ENCODE assay signal across 19 cellular contexts in genomic region chr2:148909114-148909513, GRCh38. TPM values are rescaled to one million over a fixed set of nuclear protein-coding genes. Genes with fewer than 3 reads are reported as not detected.
A peak's percentile ranks its signal among the peaks of the same experiment; 100 is the strongest.
DNase-seq lines count a peak whose midpoint lies in the region; ATAC-seq, FAIRE-seq and TF ChIP-seq lines count a peak whose summit lies in the region.
"Had no signal": no experiment of that assay in that cellular context is flagged by ENCODE, and none has a peak within 500 bp of the region (broad histone marks: within the 10 kb centered on the region; RNA-seq: fewer than 3 reads in every experiment).

No MANE protein-coding gene starts in this region.

- H2BK5ac ChIP-seq in H9 (ENCODE audit: insufficient read length, low read length): no peak overlapping the region

- intact Hi-C loops in sciatic nerve (cut with DNase I): no loop called here
- intact Hi-C loops in activated T-helper 2 cell treated with anti-CD3 and anti-CD28 coated beads, Interferon-gamma antibody, Interleukin-2, Interleukin-4, amounts not matched to agents 10 μg/mL and 5 μg/mL and 100 μg/mL, durations not matched to agents 14 hours and 24 hours and 36 hours (cut with micrococcal nuclease): no loop called here

- no CpG with 5 or more reads among the region's 8 CpGs for WGBS in H9 (ENCODE audit: extremely low coverage, insufficient read length, low lambda C conversion rate)

- H3K9me3 ChIP-seq in H9 (ENCODE audit: control insufficient read depth, low read depth, low read length): no peaks in the 10 kb centered on the region

- no peak overlapping the region for H3T11ph ChIP-seq in H9 (ENCODE audit: low read length)

- H3K4me1 Mint-ChIP-seq in H9: peaks cover 12 to 20% of the 10 kb centered on the region in 2 experiments
- no peaks in the 10 kb centered on the region for H3K4me1 Mint-ChIP-seq in activated T-helper 2 cell treated with anti-CD3 and anti-CD28 coated beads, Interferon-gamma antibody, Interleukin-2, Interleukin-4, amounts not matched to agents 10 μg/mL and 5 μg/mL and 100 μg/mL, durations not matched to agents 14 hours and 24 hours and 36 hours (ENCODE audit: low read depth)

- no peak overlapping the region for H2AFZ ChIP-seq in H9 (ENCODE audit: low read length)

- H3K36me3 Mint-ChIP-seq in H9 (ENCODE audit: insufficient read depth in 1 of 3, low read depth in 3 of 3): peaks cover 8 to 24% (median 13%) of the 10 kb centered on the region in 3 experiments
- H3K36me3 Mint-ChIP-seq in activated T-helper 2 cell treated with anti-CD3 and anti-CD28 coated beads, Interferon-gamma antibody, Interleukin-2, Interleukin-4, amounts not matched to agents 10 μg/mL and 5 μg/mL and 100 μg/mL, durations not matched to agents 14 hours and 24 hours and 36 hours (ENCODE audit: low read depth): no peaks in the 10 kb centered on the region

- H4K20me1 ChIP-seq in H9 (ENCODE audit: control insufficient read depth, insufficient read depth, insufficient read length): no peaks in the 10 kb centered on the region

- no peak overlapping the region for H3K4me3 Mint-ChIP-seq in H9
- no peak overlapping the region for H3K4me3 Mint-ChIP-seq in activated T-helper 2 cell treated with anti-CD3 and anti-CD28 coated beads, Interferon-gamma antibody, Interleukin-2, Interleukin-4, amounts not matched to agents 10 μg/mL and 5 μg/mL and 100 μg/mL, durations not matched to agents 14 hours and 24 hours and 36 hours (ENCODE audit: low read depth)
- H3K4me3 Mint-ChIP-seq: activated T-cell treated with anti-CD3 and anti-CD28 coated beads, Interleukin-2, amount 50 U/mL, for 4 hours had no signal

- ATAC-seq in sciatic nerve (no peak), GM21717 (IDR thresholded peaks at IDR 0.05; ENCODE audit: unreplicated experiment) (no peak)
- ATAC-seq: activated T-cell treated with anti-CD3 and anti-CD28 coated beads, Interleukin-2, amount 50 U/mL, for 4 hours had no signal

- no peaks in the 10 kb centered on the region for H3K27me3 ChIP-seq in H9 (ENCODE audit: insufficient read depth, low read length)

- H3K27ac Mint-ChIP-seq in H9: peak overlapping the region in 2 of 3 experiments; percentile 65 to 74; a peak in 4 of 7 replicates
- H3K27ac Mint-ChIP-seq in activated T-helper 2 cell treated with anti-CD3 and anti-CD28 coated beads, Interferon-gamma antibody, Interleukin-2, Interleukin-4, amounts not matched to agents 10 μg/mL and 5 μg/mL and 100 μg/mL, durations not matched to agents 14 hours and 24 hours and 36 hours: no peak overlapping the region

- no peak overlapping the region for H4K8ac ChIP-seq in H9 (replicated peaks; ENCODE audit: insufficient read length, low read depth, low read length)

- no peak overlapping the region for H3K27ac ChIP-seq in H9 (ENCODE audit: insufficient read length, low read depth, low read length)
- H3K27ac ChIP-seq: RWPE1 had no signal

- H3K23ac ChIP-seq in H9 (ENCODE audit: insufficient read length, low read depth, low read length): no peak overlapping the region

- peaks cover 5% of the 10 kb centered on the region; the same call in 1 of the 2 replicates for H3K79me2 ChIP-seq in H9 (ENCODE audit: insufficient read depth, low read length)

- H3K4me2 ChIP-seq in H9 (ENCODE audit: insufficient read depth, insufficient read length, low read length): no peak overlapping the region

- no peaks in the 10 kb centered on the region for H3K4me1 ChIP-seq in H9 (ENCODE audit: insufficient read depth, low read length)

- H4K5ac ChIP-seq in H9 (ENCODE audit: insufficient read length, low read depth, low read length): no peak overlapping the region

- H3K56ac ChIP-seq in H9 (ENCODE audit: insufficient read length, low read depth, low read length): no peak overlapping the region

- no peak overlapping the region for H2AK5ac ChIP-seq in H9 (ENCODE audit: insufficient read length, low read length)

- no peak overlapping the region for H2BK15ac ChIP-seq in H9 (ENCODE audit: low read depth, low read length)

- H3K9me3 Mint-ChIP-seq in H9: peaks cover 7 to 10% of the 10 kb centered on the region in 2 experiments; a peak in 4 of 5 replicates
- H3K9me3 Mint-ChIP-seq in activated T-helper 2 cell treated with anti-CD3 and anti-CD28 coated beads, Interferon-gamma antibody, Interleukin-2, Interleukin-4, amounts not matched to agents 10 μg/mL and 5 μg/mL and 100 μg/mL, durations not matched to agents 14 hours and 24 hours and 36 hours: no peaks in the 10 kb centered on the region
- H3K9me3 Mint-ChIP-seq: activated T-cell treated with anti-CD3 and anti-CD28 coated beads, Interleukin-2, amount 50 U/mL, for 4 hours had no signal

- DNase-seq in COLO668 (lab: John Stamatoyannopoulos, UW; ENCODE audit: unreplicated experiment): peak; percentile 39
- peak; percentile 42 for DNase-seq in H9
- DNase-seq in RPMI7951 (ENCODE audit: low read depth): peak; percentile 55
- peak; percentile 13 for DNase-seq in kidney glomerular epithelial cell (lab: John Stamatoyannopoulos, UW)
- DNase-seq in sciatic nerve (ENCODE audit: low spot score): no peak
- no peak for DNase-seq in urothelium cell line (ENCODE audit: low spot score)
- no peak for DNase-seq in activated T-helper 2 cell treated with anti-CD3 and anti-CD28 coated beads, Interferon-gamma antibody, Interleukin-2, Interleukin-4, amounts not matched to agents 10 μg/mL and 5 μg/mL and 100 μg/mL, durations not matched to agents 14 hours and 24 hours and 36 hours (ENCODE audit: low spot score)
- DNase-seq: activated CD4-positive, alpha-beta T cell treated with anti-CD3 and anti-CD28 coated beads for 48 hours; activated T-cell treated with anti-CD3 and anti-CD28 coated beads, Interleukin-2, amount 50 U/mL, for 4 hours; GDM1; GOT3; MV-4-11; NCI-H526; stimulated activated CD4-positive, alpha-beta T cell treated with anti-CD3 and anti-CD28 coated beads, Interleukin-4, amount 100 ng/mL, for 1 hour had no signal

- no peak overlapping the region for H3K14ac ChIP-seq in H9 (ENCODE audit: insufficient read depth, low read length)

- H2BK12ac ChIP-seq in H9 (ENCODE audit: insufficient read length, low read depth, low read length): no peak overlapping the region

- H3K18ac ChIP-seq in H9 (ENCODE audit: insufficient read length, low read depth, low read length): no peak overlapping the region

- no peak overlapping the region for H2BK20ac ChIP-seq in H9 (ENCODE audit: low read depth, low read length, poor library complexity, severe bottlenecking)

- H3K79me1 ChIP-seq in H9 (ENCODE audit: insufficient read depth, low read depth, low read length, poor library complexity, severe bottlenecking): no peaks in the 10 kb centered on the region

- H4K91ac ChIP-seq in H9 (ENCODE audit: insufficient read length, low read depth, low read length): no peak overlapping the region

- no peak for TF ChIP-seq CTCF in H9 (conservative IDR thresholded peaks at IDR 0.05)

- no peak overlapping the region for H3K4ac ChIP-seq in H9 (ENCODE audit: low read depth, low read length)

- H3K9ac ChIP-seq in H9 (ENCODE audit: extremely low read depth, insufficient read length, low read length): no peak overlapping the region

- H2BK120ac ChIP-seq in H9 (ENCODE audit: low read depth, low read length, poor library complexity, severe bottlenecking): no peak overlapping the region

- no peaks in the 10 kb centered on the region for H3K27me3 Mint-ChIP-seq in H9 (ENCODE audit: low read depth)
- H3K27me3 Mint-ChIP-seq in activated T-helper 2 cell treated with anti-CD3 and anti-CD28 coated beads, Interferon-gamma antibody, Interleukin-2, Interleukin-4, amounts not matched to agents 10 μg/mL and 5 μg/mL and 100 μg/mL, durations not matched to agents 14 hours and 24 hours and 36 hours (ENCODE audit: low read depth): no peaks in the 10 kb centered on the region

- FAIRE-seq in urothelium cell line (lab: Jason Lieb, UNC): no peak
- FAIRE-seq: astrocyte, GM19239, islet of Langerhans had no signal

- H3K23me2 ChIP-seq in H9 (ENCODE audit: insufficient read length, low read depth, low read length, poor library complexity, severe bottlenecking): no peaks in the 10 kb centered on the region

RNA-seq across cellular contexts. Expression of gene KIF5C, which starts 34.1 kb away (rescaled TPM):
- 52.9 TPM in 2 replicates for total RNA-seq in H9 (2021)
- 0.12 and 0.29 TPM in 2 replicates for total RNA-seq in RPMI7951 (2014; rRNA removed; shearing (Covaris generic))
- total RNA-seq in sciatic nerve: 62.7 TPM
- total RNA-seq in activated T-helper 2 cell treated with anti-CD3 and anti-CD28 coated beads, Interferon-gamma antibody, Interleukin-2, Interleukin-4, amounts not matched to agents 10 μg/mL and 5 μg/mL and 100 μg/mL, durations not matched to agents 14 hours and 24 hours and 36 hours: 12.9 and 17.3 TPM in 2 replicates

Comparison
In these comparisons a context has a peak if more than half of its experiments do, and no peak if none do; other contexts are left out.
1. DNase-seq: peak in COLO668 (single experiment), H9 (single experiment), RPMI7951 (single experiment) and kidney glomerular epithelial cell (single experiment); none in sciatic nerve (single experiment), urothelium cell line (single experiment) and activated T-helper 2 cell treated with anti-CD3 and anti-CD28 coated beads, Interferon-gamma antibody, Interleukin-2, Interleukin-4, amounts not matched to agents 10 μg/mL and 5 μg/mL and 100 μg/mL, durations not matched to agents 14 hours and 24 hours and 36 hours (single experiment).
2. RNA of gene KIF5C, which starts 34.1 kb away (total RNA-seq): 62.7 TPM in sciatic nerve (single experiment), 52.9 TPM in H9 and 12.9 to 17.3 TPM in activated T-helper 2 cell treated with anti-CD3 and anti-CD28 coated beads, Interferon-gamma antibody, Interleukin-2, Interleukin-4, amounts not matched to agents 10 μg/mL and 5 μg/mL and 100 μg/mL, durations not matched to agents 14 hours and 24 hours and 36 hours; 0.12 to 0.29 TPM in RPMI7951; every median in the first group is over 10 times any median in the second.